In the genomic region with DNA sequence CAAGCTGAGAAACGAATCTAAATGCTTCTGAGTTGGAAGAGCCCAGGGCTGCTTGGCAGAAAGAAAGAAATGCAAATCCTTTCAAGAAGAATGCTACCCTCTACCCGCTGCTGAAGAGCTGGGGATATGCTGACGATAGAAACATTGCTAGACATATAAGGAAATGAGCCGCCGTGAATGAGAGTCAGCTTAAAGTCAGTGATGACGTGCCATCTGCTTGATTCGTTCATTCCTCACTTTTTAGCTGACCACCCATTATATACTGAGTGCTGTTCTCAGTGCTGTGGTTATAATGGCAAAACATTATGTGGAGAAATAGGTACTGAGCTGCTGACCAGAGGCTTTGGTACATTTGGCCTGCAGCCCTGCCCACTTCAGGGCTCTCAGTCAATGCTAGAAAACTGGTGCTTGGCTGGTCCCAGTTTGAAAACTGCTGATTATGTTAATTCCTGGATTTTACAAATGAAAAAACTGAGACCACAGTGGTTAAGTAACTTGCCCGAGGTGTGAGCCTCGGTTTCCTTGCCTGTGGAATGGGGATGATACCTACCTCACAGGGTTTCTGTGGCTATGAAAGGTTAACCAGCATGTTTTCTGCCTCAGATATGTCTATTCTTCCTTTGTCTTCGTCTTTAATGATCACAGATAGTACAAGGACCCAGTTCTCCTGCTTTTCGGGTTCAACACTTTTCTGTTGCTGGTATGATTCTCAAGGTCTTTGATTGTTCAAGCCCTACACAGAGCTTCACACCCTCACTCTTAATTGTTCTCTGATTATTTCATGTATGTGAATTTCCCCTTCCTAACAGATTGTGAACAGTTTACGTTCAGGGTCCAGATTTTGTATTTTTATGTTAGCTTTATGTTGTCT, we compare ENCODE assay signal across 9 cellular contexts. TPM values are rescaled to one million over a fixed set of nuclear protein-coding genes. Genes with fewer than 3 reads are reported as not detected.
DNase-seq lines count a peak whose midpoint lies in the region; ATAC-seq, FAIRE-seq and TF ChIP-seq lines count a peak whose summit lies in the region.
"Had no signal": no experiment of that assay in that cellular context is flagged by ENCODE, and none has a peak within 500 bp of the region (broad histone marks: within the 10 kb centered on the region; RNA-seq: fewer than 3 reads in every experiment).

No MANE protein-coding gene starts in this region.

- H3K4me1 ChIP-seq in K562 (replicated peaks in 1 of 2; ENCODE audit: control insufficient read depth in 2 of 2, insufficient read depth in 2 of 2, low read length in 2 of 2) (no peaks in the 10 kb centered on the region), testis (peaks cover 23% of the 10 kb centered on the region)

- H3K27ac ChIP-seq in K562 (ENCODE audit: extremely low read depth, low read depth, low read length) (no peak overlapping the region), testis (peak overlapping the region; percentile 42 to 61)

- no peak overlapping the region for H3K4me2 ChIP-seq in K562 (ENCODE audit: insufficient read depth, low read length)

- in situ Hi-C loops in K562 (cut with MboI): no loop called here
- in situ Hi-C loops in ACHN (cut with HindIII; ENCODE audit: low pct_ligation_motif_present, low pct_unique_long_range_greater_than_20kb, low sequenced_read_pairs): no loop called here

- POLR2A ChIA-PET in K562 (lab: Yijun Ruan, JAX): interaction anchor here (1.1 kb wide), 1 partner anchor 12 kb away, joined by 4 read pairs; no protein-coding TSS in a partner anchor

- H3K4me1 Mint-ChIP-seq in activated T-cell treated with anti-CD3 and anti-CD28 coated beads, Interleukin-2, amount 50 U/mL, for 4 hours (ENCODE audit: low read depth): peaks cover 44% of the 10 kb centered on the region

- no peak overlapping the region for H3K9ac ChIP-seq in K562 (ENCODE audit: insufficient read depth in 1 of 2, low read depth in 2 of 2, low read length in 2 of 2)

- H3K36me3 ChIP-seq in K562 (ENCODE audit: control insufficient read depth, insufficient read depth, low read length) (no peaks in the 10 kb centered on the region; the same call in 2 of the 3 replicates), testis (ENCODE audit: low read depth, missing control alignments) (no peaks in the 10 kb centered on the region)

- DNase-seq in activated T-cell treated with anti-CD3 and anti-CD28 coated beads, Interleukin-2, amount 50 U/mL, for 4 hours: no peak
- DNase-seq in activated T-cell treated with anti-CD3 and anti-CD28 coated beads, Interleukin-2, amount 50 U/mL, for 1 hour: no peak
- DNase-seq in K562 (ENCODE audit: extremely low read depth in 1 of 4, low spot score in 3 of 4) (no peak), iris pigment epithelial cell (ENCODE audit: low read depth) (peak; percentile 82), testis (no peak), ACHN (no peak)

- H4K20me1 ChIP-seq in K562 (replicated peaks; ENCODE audit: control insufficient read depth, insufficient read depth, low read length): no peaks in the 10 kb centered on the region

- no peak for TF ChIP-seq POLR2A in K562 (conservative IDR thresholded peaks at IDR 0.05)
- TF ChIP-seq POLR2A in testis (IDR thresholded peaks at IDR 0.05): no peak

- H3K4me3 ChIP-seq in K562 (no peak overlapping the region), testis (no peak overlapping the region)

- H3K79me2 ChIP-seq in K562 (ENCODE audit: control insufficient read depth, insufficient read depth, low read length): no peaks in the 10 kb centered on the region; the same call in 2 of the 3 replicates

- H3K4me3 Mint-ChIP-seq in activated T-cell treated with anti-CD3 and anti-CD28 coated beads, Interleukin-2, amount 50 U/mL, for 4 hours: no peak overlapping the region

- FAIRE-seq in K562 (lab: Jason Lieb, UNC): no peak
- FAIRE-seq: G401.6 had no signal

- no peak overlapping the region for H2AFZ ChIP-seq in K562 (ENCODE audit: low read depth, low read length)

- TF ChIP-seq CTCF in K562 (IDR thresholded peaks at IDR 0.05 in 2 of 3, conservative IDR thresholded peaks at IDR 0.05 in 1 of 3; ENCODE audit: insufficient read depth in 2 of 3, low read depth in 1 of 3, low read length in 3 of 3) (no peak), testis (IDR thresholded peaks at IDR 0.05) (no peak)

- CTCF ChIA-PET in K562 (lab: Yijun Ruan, JAX; ENCODE audit: low intra/inter-chr PET ratio): no interaction called here

- no peaks in the 10 kb centered on the region for H3K9me3 Mint-ChIP-seq in activated T-cell treated with anti-CD3 and anti-CD28 coated beads, Interleukin-2, amount 50 U/mL, for 4 hours

- intact Hi-C loops in K562 (cut with micrococcal nuclease): no loop called here
- intact Hi-C loops in testis (cut with DNase I; ENCODE audit: low total_unique reads): no loop called here

- H3K9me3 ChIP-seq in K562 (replicated peaks; ENCODE audit: control insufficient read depth, insufficient read depth, low read depth, low read length): no peaks in the 10 kb centered on the region
- H3K9me3 ChIP-seq in testis: no peaks in the 10 kb centered on the region

- H3K9me1 ChIP-seq in K562 (ENCODE audit: control insufficient read depth, insufficient read depth, low read length): no peaks in the 10 kb centered on the region

- WGBS in K562 (ENCODE audit: insufficient coverage, low coverage, missing lambda C conversion rate): 83% methylated on average over 12 of the region's 12 CpGs
- WGBS in testis, 2 donors: 79 to 87% methylated on average over 12 of the region's 12 CpGs

- no peak for TF ChIP-seq RAD21 in K562 (CRISPR knock-in tag; conservative IDR thresholded peaks at IDR 0.05 in 1 of 2, IDR thresholded peaks at IDR 0.05 in 1 of 2)

- H3K36me3 Mint-ChIP-seq in activated T-cell treated with anti-CD3 and anti-CD28 coated beads, Interleukin-2, amount 50 U/mL, for 4 hours (ENCODE audit: insufficient read depth): peaks cover 12% of the 10 kb centered on the region

- no TSS peak for BruUV-seq in K562 (replicated peaks; lab: Mats Ljungman, UMichigan)

- ATAC-seq in activated T-cell treated with anti-CD3 and anti-CD28 coated beads, Interleukin-2, amount 50 U/mL, for 4 hours: peak; percentile 27 to 72
- ATAC-seq in K562 (no peak), HG03097 (IDR thresholded peaks at IDR 0.05; ENCODE audit: low FRiP score, unreplicated experiment) (no peak), HG03108 (IDR thresholded peaks at IDR 0.05; ENCODE audit: unreplicated experiment) (no peak)

- TF ChIP-seq EP300 in K562 (IDR thresholded peaks at IDR 0.05; ENCODE audit: low read length): no peak

- H3K27me3 Mint-ChIP-seq in activated T-cell treated with anti-CD3 and anti-CD28 coated beads, Interleukin-2, amount 50 U/mL, for 4 hours (ENCODE audit: low read depth): no peaks in the 10 kb centered on the region

- H3K27me3 ChIP-seq in K562 (ENCODE audit: control insufficient read depth in 2 of 2, insufficient read depth in 2 of 2, low read length in 2 of 2) (no peaks in the 10 kb centered on the region), testis (no peaks in the 10 kb centered on the region)

TF ChIP-seq in K562, 482 proteins besides CTCF, POLR2A, EP300 and RAD21 (continues in another document):
- TF ChIP-seq LARP7 (IDR thresholded peaks at IDR 0.05): no peak
- no peak for TF ChIP-seq BCL6 (CRISPR knock-in tag; IDR thresholded peaks at IDR 0.05)
- peak; percentile 80 for TF ChIP-seq C11orf30 (IDR thresholded peaks at IDR 0.05; ENCODE audit: low read depth)
- TF ChIP-seq MAFG (tag; conservative IDR thresholded peaks at IDR 0.05): peak; percentile 64
- TF ChIP-seq ZNF282 (CRISPR knock-in tag; IDR thresholded peaks at IDR 0.05): 0 out of 2 replicates have a peak, but pooled peaks have one; percentile 25
- TF ChIP-seq YY1 (IDR thresholded peaks at IDR 0.05; ENCODE audit: borderline replicate concordance in 1 of 3, control insufficient read depth in 1 of 3, extremely low read depth in 1 of 3, insufficient read depth in 3 of 3, insufficient read length in 1 of 3, insufficient replicate concordance in 2 of 3, low read depth in 1 of 3, low read length in 2 of 3): no peak
- no peak for TF ChIP-seq HMG20A (CRISPR knock-in tag; conservative IDR thresholded peaks at IDR 0.05)
- TF ChIP-seq CXXC5 (CRISPR knock-in tag; IDR thresholded peaks at IDR 0.05): no peak
- no peak for TF ChIP-seq GTF2F1 (IDR thresholded peaks at IDR 0.05; ENCODE audit: low read depth, low read length)
- peak; percentile 72 for TF ChIP-seq RBM25 (IDR thresholded peaks at IDR 0.05; ENCODE audit: low read depth, low read length, severe bottlenecking)
- no peak for TF ChIP-seq PPARD (CRISPR knock-in tag; IDR thresholded peaks at IDR 0.05)
- TF ChIP-seq ZNF316 (IDR thresholded peaks at IDR 0.05): peak; percentile 89
- peak; percentile 64; the same call in 1 of the 2 replicates for TF ChIP-seq MAFF (IDR thresholded peaks at IDR 0.05; ENCODE audit: low read length)

RNA-seq across cellular contexts. Expression of gene TULP4, which starts 27.7 kb away (rescaled TPM):
- total RNA-seq in activated T-cell treated with anti-CD3 and anti-CD28 coated beads, Interleukin-2, amount 50 U/mL, for 4 hours: 10 to 100 TPM; 23.4 to 24.8 (median 23.9) TPM
- 55.8 and 138 TPM in 2 replicates for total RNA-seq in K562 (2011; cell fraction: chromatin; rRNA removed; ENCODE audit: low replicate concordance)
- total RNA-seq in K562 (2011; cell fraction: nucleolus; rRNA removed): 31.7 and 40.0 TPM in 2 replicates
- total RNA-seq in K562 (2011; cell fraction: nucleoplasm; rRNA removed): 43.3 and 43.6 TPM in 2 replicates
- 33.3 and 33.8 TPM in 2 replicates for total RNA-seq in K562 (2014; rRNA removed)
- 50.4 and 52.4 TPM in 2 replicates for total RNA-seq in K562 (2014; rRNA removed; fragmentation: Illumina TruSeq; extraction: Trizol)
- 43.7 and 48.8 TPM in 2 replicates for total RNA-seq in K562 (2015; rRNA removed; fragmentation: Illumina TruSeq; extraction: Trizol)
- total RNA-seq in K562 (2021): 42.5 and 46.9 TPM in 2 replicates
- 8.7 and 9.4 TPM in 2 replicates for polyA plus RNA-seq in K562 (2011; rRNA removed)
- 6.3 and 7.4 TPM in 2 replicates for polyA plus RNA-seq in K562 (2011; cell fraction: cytosol; rRNA removed)
- 9.1 and 13.4 TPM in 2 replicates for polyA plus RNA-seq in K562 (2011; cell fraction: nucleus; rRNA removed)
- 5.3 and 6.3 TPM in 2 replicates for polyA plus RNA-seq in K562 (2012)
- polyA plus RNA-seq in K562 (2014; fragmentation: Illumina TruSeq; extraction: Trizol): 8.0 and 8.4 TPM in 2 replicates
- polyA plus RNA-seq in K562 (2014; fragmentation: Nextera tagmentation; extraction: Ambion mirVana): 1 to 10 TPM; 1.2 to 4.2 TPM
- polyA plus RNA-seq in K562 (2014; rRNA removed): 7.4 and 11.0 TPM in 2 replicates
- polyA minus RNA-seq in K562 (2011; rRNA and poly(A)+ RNA removed): 95.3 and 111 TPM in 2 replicates
- 43.8 and 48.1 TPM in 2 replicates for polyA minus RNA-seq in K562 (2011; cell fraction: cytosol; rRNA and poly(A)+ RNA removed)
- 31.8 and 41.5 TPM in 2 replicates for polyA minus RNA-seq in K562 (2011; cell fraction: nucleus; rRNA and poly(A)+ RNA removed)
- 100 to 1,000 TPM; 116 to 211 TPM for total RNA-seq in testis
- 18.0 TPM for polyA plus RNA-seq in testis (ENCODE audit: insufficient read depth, low read depth, low replicate concordance)

Comparison
In these comparisons a context has a peak if more than half of its experiments do, and no peak if none do; other contexts are left out.
1. ATAC-seq: peak in activated T-cell treated with anti-CD3 and anti-CD28 coated beads, Interleukin-2, amount 50 U/mL, for 4 hours (2 of 2); none in K562 (single experiment), HG03097 (single experiment) and HG03108 (single experiment).